8 cellular contexts compared by ENCODE assay signal in the genomic region with DNA sequence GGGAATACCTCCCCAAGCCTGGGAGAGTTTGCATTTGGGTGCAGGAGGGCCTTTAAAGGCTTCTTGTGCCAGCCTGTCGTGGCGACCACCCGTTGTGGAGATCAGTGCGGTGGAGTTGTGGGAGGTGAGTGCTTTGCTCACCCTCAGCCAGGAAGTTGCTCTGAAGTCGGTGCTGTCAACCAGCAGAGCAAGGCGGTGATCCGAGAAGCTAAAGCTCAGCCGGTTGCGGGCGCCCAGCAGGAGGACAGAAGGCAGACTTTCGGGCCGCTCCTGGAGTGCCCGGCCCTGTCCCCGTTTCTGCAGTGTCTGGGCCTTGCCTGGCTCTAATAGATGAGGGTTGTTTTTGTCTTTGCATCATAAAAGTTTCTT. TPM values are rescaled to one million over a fixed set of nuclear protein-coding genes. Genes with fewer than 3 reads are reported as not detected.
A peak's percentile ranks its signal among the peaks of the same experiment; 100 is the strongest.
DNase-seq lines count a peak whose midpoint lies in the region; ATAC-seq and TF ChIP-seq lines count a peak whose summit lies in the region.

No MANE protein-coding gene starts in this region.

- H3K36me3 Mint-ChIP-seq in T-cell, result peaks cover 8% of the 10 kb centered on the region

- peaks cover 19% of the 10 kb centered on the region for H3K4me1 ChIP-seq in parathyroid adenoma

- no peaks in the 10 kb centered on the region for H3K27me3 Mint-ChIP-seq in T-cell

- peak overlapping the region; percentile 5 for H3K27ac ChIP-seq in parathyroid adenoma

- POLR2A ChIA-PET in T-cell (lab: Charles Lee), result no interaction called here

- no peaks in the 10 kb centered on the region for H3K27me3 ChIP-seq in H7 (ENCODE audit: control insufficient read depth, insufficient read depth, low read length)
- H3K27me3 ChIP-seq in parathyroid adenoma (ENCODE audit: control insufficient read depth, insufficient read depth, low read length), result no peaks in the 10 kb centered on the region

- TF ChIP-seq CTCF in parathyroid adenoma (IDR thresholded peaks at IDR 0.05), result no peak

- H3K4me1 Mint-ChIP-seq in T-cell, result peaks cover 35 to 51% (median 37%) of the 10 kb centered on the region in 3 donors

- H3K79me2 ChIP-seq in parathyroid adenoma, result peaks cover 55% of the 10 kb centered on the region

- CTCF ChIA-PET in T-cell (lab: Charles Lee), result no interaction called here

- H3K4me2 ChIP-seq in parathyroid adenoma (ENCODE audit: low read length), result peak overlapping the region; percentile 91

- H2AFZ ChIP-seq in parathyroid adenoma, result no peak overlapping the region

- no peak overlapping the region for H3K9ac ChIP-seq in parathyroid adenoma

- peak overlapping the region; percentile 90 to 98 (median 97) for H3K4me3 Mint-ChIP-seq in T-cell

- peak; percentile 73 for DNase-seq in H7
- peak in 14 of 34 experiments; percentile 20 to 48 (median 32) for DNase-seq in T-cell
- DNase-seq in erythroblast (lab: John Stamatoyannopoulos, UW), result peak; percentile 47 to 55
- DNase-seq in DMS79 (lab: John Stamatoyannopoulos, UW), result no peak

- no peak for TF ChIP-seq POLR2A in erythroblast (IDR thresholded peaks at IDR 0.05; ENCODE audit: low read length)

- H3K9me3 Mint-ChIP-seq in T-cell, result no peaks in the 10 kb centered on the region

- peak overlapping the region; percentile 94 to 96 for H3K27ac Mint-ChIP-seq in T-cell

- H3K4me3 ChIP-seq in H7 (ENCODE audit: insufficient read depth, low read depth, low read length), result peak overlapping the region; percentile 71
- H3K4me3 ChIP-seq in parathyroid adenoma (ENCODE audit: low read depth, low read length), result peak overlapping the region; percentile 72

- H3K36me3 ChIP-seq in H7 (replicated peaks; ENCODE audit: control insufficient read depth, insufficient read depth, low read length) (peaks cover 16% of the 10 kb centered on the region), parathyroid adenoma (ENCODE audit: control insufficient read depth, insufficient read depth, low read length) (no peaks in the 10 kb centered on the region)

- no peaks in the 10 kb centered on the region for H3K9me3 ChIP-seq in parathyroid adenoma (ENCODE audit: control insufficient read depth, low read length)

- ATAC-seq in T-cell (replicated peaks in 1 of 4) (no peak), HG02642 (IDR thresholded peaks at IDR 0.05; ENCODE audit: poor library complexity, unreplicated experiment) (no peak), GM21576 (IDR thresholded peaks at IDR 0.05; ENCODE audit: unreplicated experiment) (no peak), GM18502 (IDR thresholded peaks at IDR 0.05; ENCODE audit: poor library complexity, unreplicated experiment) (no peak)

RNA-seq across cellular contexts. Expression of a gene that starts 1.4 kb away (rescaled TPM):
- 79.9 and 80.2 TPM in 2 replicates for total RNA-seq in H7 (2014; rRNA removed; shearing (Covaris generic))
- 100 to 1,000 TPM; 173 to 247 (median 190) TPM for total RNA-seq in T-cell

RNA-seq across cellular contexts. Expression of a gene that starts 22.6 kb away (rescaled TPM):
- total RNA-seq in H7 (2014; rRNA removed; shearing (Covaris generic)), result 2.6 and 5.7 TPM in 2 replicates
- 10 to 100 TPM in 4 of 5 donors, 1 to 10 TPM in 1; 9.1 to 12.8 (median 12.7) TPM for total RNA-seq in T-cell

RNA-seq across cellular contexts. Expression of a gene that starts 40.9 kb away (rescaled TPM):
- 87.7 and 99.4 TPM in 2 replicates for total RNA-seq in H7 (2014; rRNA removed; shearing (Covaris generic))
- total RNA-seq in T-cell, result 10 to 100 TPM; 25.4 to 53.1 (median 48.1) TPM

RNA-seq across cellular contexts. Expression of a gene that starts 40.9 kb away (rescaled TPM):
- 16.2 and 21.5 TPM in 2 replicates for total RNA-seq in H7 (2014; rRNA removed; shearing (Covaris generic))
- total RNA-seq in T-cell, result 10 to 100 TPM; 42.6 to 66.5 (median 63.1) TPM

RNA-seq across cellular contexts. Expression of a gene that starts 54.9 kb away (rescaled TPM):
- total RNA-seq in H7 (2014; rRNA removed; shearing (Covaris generic)), result not detected in 2 replicates
- total RNA-seq in T-cell, result under 1 TPM in 4 of 5 donors, not detected in 1; 0.28 to 0.40 (median 0.31) TPM
